1 cellular context compared by ENCODE assay signal in genomic region chr12:27588786-27589185, GRCh38.
TF ChIP-seq lines count a peak whose summit lies in the region.

No MANE protein-coding gene starts in this region.

TF ChIP-seq in K562, 482 proteins besides CTCF, POLR2A, EP300 and RAD21:
- no peak for TF ChIP-seq CREB1 (IDR thresholded peaks at IDR 0.05)
- TF ChIP-seq CREB1 (CRISPR knock-in tag; IDR thresholded peaks at IDR 0.05): no peak
- TF ChIP-seq SRSF9 (IDR thresholded peaks at IDR 0.05; ENCODE audit: borderline replicate concordance, low read depth, low read length): no peak
- no peak for TF ChIP-seq ZNF408 (CRISPR knock-in tag; IDR thresholded peaks at IDR 0.05; ENCODE audit: low read depth)
- TF ChIP-seq NFIX (CRISPR knock-in tag; IDR thresholded peaks at IDR 0.05; ENCODE audit: low read depth): no peak
- TF ChIP-seq HBP1 (CRISPR knock-in tag; IDR thresholded peaks at IDR 0.05): no peak
- TF ChIP-seq ZNF12 (CRISPR knock-in tag; IDR thresholded peaks at IDR 0.05): no peak
- TF ChIP-seq HLTF (IDR thresholded peaks at IDR 0.05): no peak
- TF ChIP-seq PHF21A (IDR thresholded peaks at IDR 0.05; ENCODE audit: borderline replicate concordance, low read depth): no peak
- TF ChIP-seq, protein P1, sequence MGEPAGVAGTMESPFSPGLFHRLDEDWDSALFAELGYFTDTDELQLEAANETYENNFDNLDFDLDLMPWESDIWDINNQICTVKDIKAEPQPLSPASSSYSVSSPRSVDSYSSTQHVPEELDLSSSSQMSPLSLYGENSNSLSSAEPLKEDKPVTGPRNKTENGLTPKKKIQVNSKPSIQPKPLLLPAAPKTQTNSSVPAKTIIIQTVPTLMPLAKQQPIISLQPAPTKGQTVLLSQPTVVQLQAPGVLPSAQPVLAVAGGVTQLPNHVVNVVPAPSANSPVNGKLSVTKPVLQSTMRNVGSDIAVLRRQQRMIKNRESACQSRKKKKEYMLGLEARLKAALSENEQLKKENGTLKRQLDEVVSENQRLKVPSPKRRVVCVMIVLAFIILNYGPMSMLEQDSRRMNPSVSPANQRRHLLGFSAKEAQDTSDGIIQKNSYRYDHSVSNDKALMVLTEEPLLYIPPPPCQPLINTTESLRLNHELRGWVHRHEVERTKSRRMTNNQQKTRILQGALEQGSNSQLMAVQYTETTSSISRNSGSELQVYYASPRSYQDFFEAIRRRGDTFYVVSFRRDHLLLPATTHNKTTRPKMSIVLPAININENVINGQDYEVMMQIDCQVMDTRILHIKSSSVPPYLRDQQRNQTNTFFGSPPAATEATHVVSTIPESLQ (CRISPR knock-in tag; IDR thresholded peaks at IDR 0.05): no peak
- TF ChIP-seq NUFIP1 (IDR thresholded peaks at IDR 0.05; ENCODE audit: partially characterized antibody): no peak
- no peak for TF ChIP-seq MLX (CRISPR knock-in tag; conservative IDR thresholded peaks at IDR 0.05)
- no peak for TF ChIP-seq ZSCAN32 (CRISPR knock-in tag; IDR thresholded peaks at IDR 0.05)
- no peak for TF ChIP-seq ETV5 (CRISPR knock-in tag; IDR thresholded peaks at IDR 0.05; ENCODE audit: low read depth)
- TF ChIP-seq, protein P2, sequence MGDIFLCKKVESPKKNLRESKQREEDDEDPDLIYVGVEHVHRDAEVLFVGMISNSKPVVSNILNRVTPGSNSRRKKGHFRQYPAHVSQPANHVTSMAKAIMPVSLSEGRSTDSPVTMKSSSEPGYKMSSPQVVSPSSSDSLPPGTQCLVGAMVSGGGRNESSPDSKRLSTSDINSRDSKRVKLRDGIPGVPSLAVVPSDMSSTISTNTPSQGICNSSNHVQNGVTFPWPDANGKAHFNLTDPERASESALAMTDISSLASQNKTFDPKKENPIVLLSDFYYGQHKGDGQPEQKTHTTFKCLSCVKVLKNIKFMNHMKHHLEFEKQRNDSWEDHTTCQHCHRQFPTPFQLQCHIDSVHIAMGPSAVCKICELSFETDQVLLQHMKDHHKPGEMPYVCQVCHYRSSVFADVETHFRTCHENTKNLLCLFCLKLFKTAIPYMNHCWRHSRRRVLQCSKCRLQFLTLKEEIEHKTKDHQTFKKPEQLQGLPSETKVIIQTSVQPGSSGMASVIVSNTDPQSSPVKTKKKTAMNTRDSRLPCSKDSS (IDR thresholded peaks at IDR 0.05; ENCODE audit: low read depth, partially characterized antibody): no peak
